ENCODE assay signal across 10 cellular contexts in the genomic region with DNA sequence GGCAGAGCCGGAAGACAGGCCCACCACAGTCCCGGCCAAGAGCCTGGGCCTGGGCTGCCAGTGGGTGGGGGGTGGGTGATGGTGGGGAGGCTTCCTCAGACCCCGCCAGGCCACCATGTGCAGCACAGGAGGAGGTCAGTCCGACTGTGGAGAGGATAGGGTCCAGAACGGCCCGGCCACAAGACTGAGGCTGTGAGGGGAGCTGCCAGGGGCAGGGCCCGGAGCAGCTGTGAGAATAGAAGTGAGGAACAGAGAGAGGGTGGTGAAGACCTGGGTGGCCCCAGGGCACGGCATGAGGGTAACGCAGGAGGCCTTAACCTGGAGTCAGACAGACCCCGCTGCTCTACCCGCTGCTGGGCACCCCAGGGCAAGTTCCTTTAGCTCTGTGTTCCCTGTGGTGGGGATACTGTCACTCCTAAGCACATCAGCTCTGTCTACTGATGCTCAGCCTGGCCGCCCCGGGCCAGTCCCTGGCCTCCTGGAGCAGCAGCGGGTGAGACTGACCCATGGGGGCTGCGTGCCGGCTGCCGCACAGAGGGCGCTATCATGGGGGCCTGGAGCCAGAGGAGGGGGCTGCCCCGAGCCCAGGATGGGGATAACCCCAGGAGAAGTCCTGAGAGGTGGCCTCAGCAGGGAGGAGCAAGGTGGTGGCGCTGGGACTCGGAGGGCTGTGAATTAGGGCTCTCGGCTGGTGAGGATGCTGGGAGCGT. TPM values are rescaled to one million over a fixed set of nuclear protein-coding genes. Genes with fewer than 3 reads are reported as not detected.
A peak's percentile ranks its signal among the peaks of the same experiment; 100 is the strongest.
DNase-seq lines count a peak whose midpoint lies in the region; ATAC-seq and TF ChIP-seq lines count a peak whose summit lies in the region.
"Had no signal": no experiment of that assay in that cellular context is flagged by ENCODE, and none has a peak within 500 bp of the region (broad histone marks: within the 10 kb centered on the region; RNA-seq: fewer than 3 reads in every experiment).

No MANE protein-coding gene starts in this region.

- no peak overlapping the region for H3K9ac ChIP-seq in liver (ENCODE audit: low read depth in 1 of 2, low read length in 2 of 2)
- peak overlapping the region; percentile 29 to 62 for H3K9ac ChIP-seq in stomach smooth muscle (ENCODE audit: low read length in 2 of 2)

- TF ChIP-seq CTCF in liver (IDR thresholded peaks at IDR 0.05; ENCODE audit: low read depth, low read length, missing input control): no peak

- H3K27ac ChIP-seq in liver (ENCODE audit: low read depth in 1 of 2, low read length in 2 of 2) (peak overlapping the region; percentile 82 to 83), stomach smooth muscle (ENCODE audit: low read length) (peak overlapping the region; percentile 53)

- TF ChIP-seq RAD21 in liver (IDR thresholded peaks at IDR 0.05): no peak

- H3K36me3 ChIP-seq in liver (ENCODE audit: control insufficient read depth in 4 of 4, insufficient read depth in 3 of 4, low read depth in 1 of 4, low read length in 3 of 4) (peaks cover 9 to 22% (median 17%) of the 10 kb centered on the region in 4 donors), stomach smooth muscle (ENCODE audit: control insufficient read depth in 2 of 2, insufficient read depth in 2 of 2, low read length in 2 of 2) (peaks cover 11 to 20% of the 10 kb centered on the region in 2 donors)

- H3K9me3 Mint-ChIP-seq in T-helper 2 cell treated with Interferon-gamma antibody and Interleukin-4, amounts not matched to agents 5 μg/mL and 100 μg/mL, for 36 hours: no peaks in the 10 kb centered on the region
- H3K9me3 Mint-ChIP-seq in activated T-helper 2 cell treated with anti-CD3 and anti-CD28 coated beads, Interferon-gamma antibody, Interleukin-2, Interleukin-4, amounts not matched to agents 10 μg/mL and 5 μg/mL and 100 μg/mL, durations not matched to agents 14 hours and 24 hours and 36 hours: no peaks in the 10 kb centered on the region

- peaks cover 0 to 12% (median 2%) of the 10 kb centered on the region in 4 donors for H3K4me1 ChIP-seq in liver (ENCODE audit: control insufficient read depth in 4 of 4, insufficient read depth in 4 of 4, low read length in 3 of 4)
- peaks cover 24% of the 10 kb centered on the region for H3K4me1 ChIP-seq in stomach smooth muscle (ENCODE audit: control insufficient read depth, insufficient read depth, low read length)

- H3K36me3 Mint-ChIP-seq in T-helper 2 cell treated with Interferon-gamma antibody and Interleukin-4, amounts not matched to agents 5 μg/mL and 100 μg/mL, for 36 hours (ENCODE audit: low read depth): peaks cover 55% of the 10 kb centered on the region
- H3K36me3 Mint-ChIP-seq in activated T-helper 2 cell treated with anti-CD3 and anti-CD28 coated beads, Interferon-gamma antibody, Interleukin-2, Interleukin-4, amounts not matched to agents 10 μg/mL and 5 μg/mL and 100 μg/mL, durations not matched to agents 14 hours and 24 hours and 36 hours (ENCODE audit: low read depth): peaks cover 90% of the 10 kb centered on the region

- peaks cover 27% of the 10 kb centered on the region for H3K4me1 Mint-ChIP-seq in T-helper 2 cell treated with Interferon-gamma antibody and Interleukin-4, amounts not matched to agents 5 μg/mL and 100 μg/mL, for 36 hours (ENCODE audit: low read depth)
- H3K4me1 Mint-ChIP-seq in activated T-helper 2 cell treated with anti-CD3 and anti-CD28 coated beads, Interferon-gamma antibody, Interleukin-2, Interleukin-4, amounts not matched to agents 10 μg/mL and 5 μg/mL and 100 μg/mL, durations not matched to agents 14 hours and 24 hours and 36 hours (ENCODE audit: low read depth): peaks cover 25% of the 10 kb centered on the region

- H3K9me3 ChIP-seq in liver (ENCODE audit: control insufficient read depth in 4 of 4, low read length in 3 of 4): no peaks in the 10 kb centered on the region
- H3K9me3 ChIP-seq in stomach smooth muscle (ENCODE audit: control insufficient read depth in 2 of 2, low read length in 2 of 2): no peaks in the 10 kb centered on the region
- H3K9me3 ChIP-seq: A549 had no signal

- peak overlapping the region in 1 of 3 donors; percentile 38 for H3K4me3 ChIP-seq in liver (ENCODE audit: low read depth in 1 of 3, low read length in 3 of 3)
- H3K4me3 ChIP-seq in stomach smooth muscle (ENCODE audit: low read length in 2 of 2): peak overlapping the region; percentile 19 to 54
- H3K4me3 ChIP-seq: A549 had no signal

- no peak for DNase-seq in T-helper 2 cell treated with Interferon-gamma antibody and Interleukin-4, amounts not matched to agents 5 μg/mL and 100 μg/mL, for 36 hours (ENCODE audit: low spot score)
- DNase-seq in T-helper 2 cell: no peak
- no peak for DNase-seq in activated T-helper 2 cell treated with anti-CD3 and anti-CD28 coated beads, Interferon-gamma antibody, Interleukin-2, Interleukin-4, amounts not matched to agents 10 μg/mL and 5 μg/mL and 100 μg/mL, durations not matched to agents 14 hours and 24 hours and 36 hours (ENCODE audit: low spot score)
- DNase-seq in CD1c-positive myeloid dendritic cell (ENCODE audit: extremely low spot score): no peak

- peak overlapping the region; percentile 89 for H3K4me3 Mint-ChIP-seq in T-helper 2 cell treated with Interferon-gamma antibody and Interleukin-4, amounts not matched to agents 5 μg/mL and 100 μg/mL, for 36 hours
- peak overlapping the region; percentile 92 for H3K4me3 Mint-ChIP-seq in activated T-helper 2 cell treated with anti-CD3 and anti-CD28 coated beads, Interferon-gamma antibody, Interleukin-2, Interleukin-4, amounts not matched to agents 10 μg/mL and 5 μg/mL and 100 μg/mL, durations not matched to agents 14 hours and 24 hours and 36 hours (ENCODE audit: low read depth)

- 82% methylated on average over 23 of the region's 23 CpGs for WGBS in liver

- H3K27me3 ChIP-seq in liver (ENCODE audit: control insufficient read depth in 4 of 4, insufficient read depth in 4 of 4, low read length in 3 of 4) (no peaks in the 10 kb centered on the region), stomach smooth muscle (ENCODE audit: control insufficient read depth in 1 of 2, insufficient read depth in 2 of 2, low read length in 2 of 2) (no peaks in the 10 kb centered on the region)

- H3K27ac Mint-ChIP-seq in T-helper 2 cell treated with Interferon-gamma antibody and Interleukin-4, amounts not matched to agents 5 μg/mL and 100 μg/mL, for 36 hours: peak overlapping the region; percentile 91
- peak overlapping the region; percentile 95 for H3K27ac Mint-ChIP-seq in activated T-helper 2 cell treated with anti-CD3 and anti-CD28 coated beads, Interferon-gamma antibody, Interleukin-2, Interleukin-4, amounts not matched to agents 10 μg/mL and 5 μg/mL and 100 μg/mL, durations not matched to agents 14 hours and 24 hours and 36 hours

- ATAC-seq in HG03342 (IDR thresholded peaks at IDR 0.05; ENCODE audit: unreplicated experiment) (no peak), HG03097 (IDR thresholded peaks at IDR 0.05; ENCODE audit: low FRiP score, unreplicated experiment) (no peak)
- ATAC-seq: A549, left colon had no signal

- no peaks in the 10 kb centered on the region for H3K27me3 Mint-ChIP-seq in T-helper 2 cell treated with Interferon-gamma antibody and Interleukin-4, amounts not matched to agents 5 μg/mL and 100 μg/mL, for 36 hours (ENCODE audit: low read depth)
- H3K27me3 Mint-ChIP-seq in activated T-helper 2 cell treated with anti-CD3 and anti-CD28 coated beads, Interferon-gamma antibody, Interleukin-2, Interleukin-4, amounts not matched to agents 10 μg/mL and 5 μg/mL and 100 μg/mL, durations not matched to agents 14 hours and 24 hours and 36 hours (ENCODE audit: low read depth): no peaks in the 10 kb centered on the region

- intact Hi-C loops in activated T-helper 2 cell treated with anti-CD3 and anti-CD28 coated beads, Interferon-gamma antibody, Interleukin-2, Interleukin-4, amounts not matched to agents 10 μg/mL and 5 μg/mL and 100 μg/mL, durations not matched to agents 14 hours and 24 hours and 36 hours (cut with micrococcal nuclease): loop anchor here (5.0 kb wide), 1 partner anchor 149 kb away; a partner anchor contains a TSS

TF ChIP-seq in liver, 16 proteins besides CTCF, POLR2A, EP300 and RAD21 (continues in another document):
- TF ChIP-seq NR2F2 (IDR thresholded peaks at IDR 0.05) (no peak), RXRA (IDR thresholded peaks at IDR 0.05) (no peak), TAF1 (conservative IDR thresholded peaks at IDR 0.05) (no peak), HNF4G (IDR thresholded peaks at IDR 0.05) (no peak), HNF4A (conservative IDR thresholded peaks at IDR 0.05) (no peak), FOXA1 (IDR thresholded peaks at IDR 0.05) (no peak), GABPA (IDR thresholded peaks at IDR 0.05 in 1 of 2, conservative IDR thresholded peaks at IDR 0.05 in 1 of 2) (no peak), FOXA2 (IDR thresholded peaks at IDR 0.05) (no peak)
- TF ChIP-seq, protein P1, sequence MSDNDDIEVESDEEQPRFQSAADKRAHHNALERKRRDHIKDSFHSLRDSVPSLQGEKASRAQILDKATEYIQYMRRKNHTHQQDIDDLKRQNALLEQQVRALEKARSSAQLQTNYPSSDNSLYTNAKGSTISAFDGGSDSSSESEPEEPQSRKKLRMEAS (IDR thresholded peaks at IDR 0.05): no peak

RNA-seq across cellular contexts. Expression of a gene that starts 1.7 kb away (rescaled TPM):
- 197 and 202 TPM in 2 replicates for total RNA-seq in activated T-helper 2 cell treated with anti-CD3 and anti-CD28 coated beads, Interferon-gamma antibody, Interleukin-2, Interleukin-4, amounts not matched to agents 10 μg/mL and 5 μg/mL and 100 μg/mL, durations not matched to agents 14 hours and 24 hours and 36 hours
- 10 to 100 TPM; 11.0 to 47.2 TPM for total RNA-seq in liver
- 1 to 10 TPM; 3.4 to 8.5 TPM for polyA plus RNA-seq in liver

RNA-seq across cellular contexts. Expression of a gene that starts 17.7 kb away (rescaled TPM):
- 33.7 and 35.5 TPM in 2 replicates for total RNA-seq in activated T-helper 2 cell treated with anti-CD3 and anti-CD28 coated beads, Interferon-gamma antibody, Interleukin-2, Interleukin-4, amounts not matched to agents 10 μg/mL and 5 μg/mL and 100 μg/mL, durations not matched to agents 14 hours and 24 hours and 36 hours
- 10 to 100 TPM; 14.0 to 22.9 TPM for total RNA-seq in liver
- 10 to 100 TPM; 18.7 to 37.8 TPM for polyA plus RNA-seq in liver

RNA-seq across cellular contexts. Expression of a gene that starts 17.8 kb away (rescaled TPM):
- 72.8 and 77.0 TPM in 2 replicates for total RNA-seq in activated T-helper 2 cell treated with anti-CD3 and anti-CD28 coated beads, Interferon-gamma antibody, Interleukin-2, Interleukin-4, amounts not matched to agents 10 μg/mL and 5 μg/mL and 100 μg/mL, durations not matched to agents 14 hours and 24 hours and 36 hours
- total RNA-seq in liver: 10 to 100 TPM; 20.0 to 47.8 TPM
- 10 to 100 TPM; 37.9 to 44.5 TPM for polyA plus RNA-seq in liver

RNA-seq across cellular contexts. Expression of a gene that starts 22.1 kb away (rescaled TPM):
- 24.5 and 25.8 TPM in 2 replicates for total RNA-seq in activated T-helper 2 cell treated with anti-CD3 and anti-CD28 coated beads, Interferon-gamma antibody, Interleukin-2, Interleukin-4, amounts not matched to agents 10 μg/mL and 5 μg/mL and 100 μg/mL, durations not matched to agents 14 hours and 24 hours and 36 hours
- 10 to 100 TPM in 1 of 2 donors, 1 to 10 TPM in 1; 8.5 to 25.9 TPM for total RNA-seq in liver
- 10 to 100 TPM; 22.7 to 24.3 TPM for polyA plus RNA-seq in liver

RNA-seq across cellular contexts. Expression of a gene that starts 22.3 kb away (rescaled TPM):
- total RNA-seq in activated T-helper 2 cell treated with anti-CD3 and anti-CD28 coated beads, Interferon-gamma antibody, Interleukin-2, Interleukin-4, amounts not matched to agents 10 μg/mL and 5 μg/mL and 100 μg/mL, durations not matched to agents 14 hours and 24 hours and 36 hours: 480 and 484 TPM in 2 replicates
- 10 to 100 TPM; 51.3 to 58.1 TPM for total RNA-seq in liver
- polyA plus RNA-seq in liver: 10 to 100 TPM; 22.6 to 33.7 TPM

Comparison
In these comparisons a context has a peak if more than half of its experiments do, and no peak if none do; other contexts are left out.
1. H3K9ac ChIP-seq: peak in stomach smooth muscle (2 of 2); none in liver (0 of 2).